9 cellular contexts compared by ENCODE assay signal in the genomic region with DNA sequence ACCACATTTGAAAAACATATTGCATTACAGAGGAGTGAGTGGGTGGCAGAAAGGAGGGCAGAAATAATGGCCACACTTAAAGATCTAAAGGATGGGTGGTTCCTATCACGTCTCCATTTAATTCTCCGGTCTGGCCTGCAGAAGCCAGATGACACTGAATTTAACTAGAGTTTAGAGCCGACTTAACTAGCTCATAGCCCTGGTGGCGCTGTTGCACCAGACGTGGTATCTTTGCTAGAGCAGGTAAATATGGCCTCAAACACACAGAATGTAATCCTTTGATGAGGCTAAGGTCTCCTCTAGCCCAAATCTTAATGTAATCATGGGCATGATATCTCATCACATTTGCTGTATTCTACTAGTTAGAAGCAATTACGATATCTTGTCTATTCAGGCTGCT. TPM values are rescaled to one million over a fixed set of nuclear protein-coding genes. Genes with fewer than 3 reads are reported as not detected.
DNase-seq lines count a peak whose midpoint lies in the region; ATAC-seq and TF ChIP-seq lines count a peak whose summit lies in the region.
"Had no signal": no experiment of that assay in that cellular context is flagged by ENCODE, and none has a peak within 500 bp of the region (broad histone marks: within the 10 kb centered on the region; RNA-seq: fewer than 3 reads in every experiment).

No MANE protein-coding gene starts in this region.

- ATAC-seq in HG03095 (IDR thresholded peaks at IDR 0.05; ENCODE audit: unreplicated experiment): no peak

- no peak overlapping the region for H3K27ac ChIP-seq in SU-DHL-6 (ENCODE audit: low read depth, low read length)
- H3K27ac ChIP-seq in neural cell (ENCODE audit: low read length): no peak overlapping the region
- H3K27ac ChIP-seq in ascending aorta: no peak overlapping the region
- H3K27ac ChIP-seq: BLaER1 had no signal

- no peaks in the 10 kb centered on the region for H3K9me3 ChIP-seq in SU-DHL-6 (ENCODE audit: insufficient read depth, low read length)
- H3K9me3 ChIP-seq in neural cell (ENCODE audit: low read length): no peaks in the 10 kb centered on the region
- no peaks in the 10 kb centered on the region for H3K9me3 ChIP-seq in ascending aorta
- H3K9me3 ChIP-seq: BLaER1 had no signal

- H3K36me3 ChIP-seq in SU-DHL-6 (ENCODE audit: low read length) (no peaks in the 10 kb centered on the region), neural cell (ENCODE audit: insufficient read depth, low read length) (no peaks in the 10 kb centered on the region), ascending aorta (no peaks in the 10 kb centered on the region)
- H3K36me3 ChIP-seq: BLaER1 had no signal

- TF ChIP-seq RAD21 in neural cell (conservative IDR thresholded peaks at IDR 0.05): peak; percentile 74

- intact Hi-C loops in ascending aorta (cut with DNase I): no loop called here

- H3F3A ChIP-seq in SU-DHL-6 (ENCODE audit: insufficient read depth): no peaks in the 10 kb centered on the region
- no peaks in the 10 kb centered on the region for H3F3A ChIP-seq in neural cell (ENCODE audit: insufficient read depth, low read length, poor library complexity, severe bottlenecking)

- TF ChIP-seq CTCF in SU-DHL-6 (IDR thresholded peaks at IDR 0.05; ENCODE audit: insufficient read depth, low read length, poor library complexity, severe bottlenecking) (peak; percentile 65), neural cell (IDR thresholded peaks at IDR 0.05; ENCODE audit: poor library complexity, severe bottlenecking) (peak; percentile 70), ascending aorta (IDR thresholded peaks at IDR 0.05) (no peak)

- no peak for TF ChIP-seq EP300 in neural cell (conservative IDR thresholded peaks at IDR 0.05; ENCODE audit: poor library complexity, severe bottlenecking)

- H3K27me3 ChIP-seq in SU-DHL-6 (ENCODE audit: low read length) (no peaks in the 10 kb centered on the region), neural cell (ENCODE audit: insufficient read depth, low read depth, low read length) (no peaks in the 10 kb centered on the region), ascending aorta (no peaks in the 10 kb centered on the region)

- H3K79me2 ChIP-seq in SU-DHL-6 (ENCODE audit: insufficient read depth, low read length): no peaks in the 10 kb centered on the region
- no peaks in the 10 kb centered on the region for H3K79me2 ChIP-seq in neural cell (replicated peaks; ENCODE audit: insufficient read depth, low read length)

- H3K9ac ChIP-seq in SU-DHL-6 (ENCODE audit: low read length) (no peak overlapping the region), neural cell (ENCODE audit: low read length) (no peak overlapping the region)
- H3K9ac ChIP-seq: BLaER1 had no signal

- no peaks in the 10 kb centered on the region for H4K20me1 ChIP-seq in SU-DHL-6 (ENCODE audit: low read depth, low read length)
- no peaks in the 10 kb centered on the region for H4K20me1 ChIP-seq in neural cell (ENCODE audit: insufficient read depth)
- H4K20me1 ChIP-seq: BLaER1 had no signal

- H3K9me2 ChIP-seq in SU-DHL-6 (replicated peaks; ENCODE audit: insufficient read depth, low read length): no peaks in the 10 kb centered on the region
- no peaks in the 10 kb centered on the region for H3K9me2 ChIP-seq in neural cell (ENCODE audit: insufficient read depth, low read length)

- no peaks in the 10 kb centered on the region for H3K4me1 ChIP-seq in ascending aorta
- H3K4me1 ChIP-seq: BLaER1 had no signal

- no peak overlapping the region for H3K4me2 ChIP-seq in SU-DHL-6 (ENCODE audit: low read depth, low read length, poor library complexity, severe bottlenecking)
- no peak overlapping the region for H3K4me2 ChIP-seq in neural cell (ENCODE audit: low read length)
- H3K4me2 ChIP-seq: BLaER1 had no signal

- DNase-seq in NCI-H1436 (lab: John Stamatoyannopoulos, UW) (peak; percentile 68), NCI-H1436 treated with DMSO at 0.1 percent for 48 hours (lab: John Stamatoyannopoulos, UW) (no peak), NAMALWA (ENCODE audit: low spot score) (peak; percentile 77), dermis blood vessel endothelial cell (peak; percentile 85), ascending aorta (ENCODE audit: low spot score in 2 of 2) (no peak)

- H3K4me3 ChIP-seq in SU-DHL-6 (ENCODE audit: insufficient read depth, low read length, poor library complexity, severe bottlenecking) (no peak overlapping the region), neural cell (ENCODE audit: low read length) (no peak overlapping the region), ascending aorta (no peak overlapping the region)
- H3K4me3 ChIP-seq: BLaER1 had no signal

- H2AFZ ChIP-seq in SU-DHL-6 (ENCODE audit: low read depth, low read length, severe bottlenecking) (no peak overlapping the region), neural cell (ENCODE audit: low read depth, low read length) (no peak overlapping the region)

TF ChIP-seq in neural cell, 6 proteins besides CTCF, POLR2A, EP300 and RAD21:
- TF ChIP-seq TAF1 (IDR thresholded peaks at IDR 0.05; ENCODE audit: low read depth): no peak
- TF ChIP-seq, protein P1, sequence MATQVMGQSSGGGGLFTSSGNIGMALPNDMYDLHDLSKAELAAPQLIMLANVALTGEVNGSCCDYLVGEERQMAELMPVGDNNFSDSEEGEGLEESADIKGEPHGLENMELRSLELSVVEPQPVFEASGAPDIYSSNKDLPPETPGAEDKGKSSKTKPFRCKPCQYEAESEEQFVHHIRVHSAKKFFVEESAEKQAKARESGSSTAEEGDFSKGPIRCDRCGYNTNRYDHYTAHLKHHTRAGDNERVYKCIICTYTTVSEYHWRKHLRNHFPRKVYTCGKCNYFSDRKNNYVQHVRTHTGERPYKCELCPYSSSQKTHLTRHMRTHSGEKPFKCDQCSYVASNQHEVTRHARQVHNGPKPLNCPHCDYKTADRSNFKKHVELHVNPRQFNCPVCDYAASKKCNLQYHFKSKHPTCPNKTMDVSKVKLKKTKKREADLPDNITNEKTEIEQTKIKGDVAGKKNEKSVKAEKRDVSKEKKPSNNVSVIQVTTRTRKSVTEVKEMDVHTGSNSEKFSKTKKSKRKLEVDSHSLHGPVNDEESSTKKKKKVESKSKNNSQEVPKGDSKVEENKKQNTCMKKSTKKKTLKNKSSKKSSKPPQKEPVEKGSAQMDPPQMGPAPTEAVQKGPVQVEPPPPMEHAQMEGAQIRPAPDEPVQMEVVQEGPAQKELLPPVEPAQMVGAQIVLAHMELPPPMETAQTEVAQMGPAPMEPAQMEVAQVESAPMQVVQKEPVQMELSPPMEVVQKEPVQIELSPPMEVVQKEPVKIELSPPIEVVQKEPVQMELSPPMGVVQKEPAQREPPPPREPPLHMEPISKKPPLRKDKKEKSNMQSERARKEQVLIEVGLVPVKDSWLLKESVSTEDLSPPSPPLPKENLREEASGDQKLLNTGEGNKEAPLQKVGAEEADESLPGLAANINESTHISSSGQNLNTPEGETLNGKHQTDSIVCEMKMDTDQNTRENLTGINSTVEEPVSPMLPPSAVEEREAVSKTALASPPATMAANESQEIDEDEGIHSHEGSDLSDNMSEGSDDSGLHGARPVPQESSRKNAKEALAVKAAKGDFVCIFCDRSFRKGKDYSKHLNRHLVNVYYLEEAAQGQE (IDR thresholded peaks at IDR 0.05; ENCODE audit: borderline replicate concordance): no peak
- no peak for TF ChIP-seq POLR2AphosphoS5 (IDR thresholded peaks at IDR 0.05)
- no peak for TF ChIP-seq MXI1 (conservative IDR thresholded peaks at IDR 0.05; ENCODE audit: poor library complexity, severe bottlenecking)
- no peak for TF ChIP-seq EZH2 (IDR thresholded peaks at IDR 0.05; ENCODE audit: borderline replicate concordance, insufficient read depth, low read length, poor library complexity, severe bottlenecking)
- peak; percentile 76 for TF ChIP-seq SMC3 (conservative IDR thresholded peaks at IDR 0.05; ENCODE audit: poor library complexity)
TF ChIP-seq in neural cell: peak in this region for 1.

RNA-seq across cellular contexts. Expression of a gene that starts 51.5 kb away (rescaled TPM):
- total RNA-seq in dermis blood vessel endothelial cell (0.17 and 0.74 TPM in 2 replicates), ascending aorta (not detected)
- polyA plus RNA-seq in neural cell: 2.1 and 2.2 TPM in 2 replicates
- not detected in 2 replicates for polyA minus RNA-seq in neural cell

Comparison
In these comparisons a context has a peak if more than half of its experiments do, and no peak if none do; other contexts are left out.
1. DNase-seq: peak in NCI-H1436 (single experiment), NAMALWA (single experiment) and dermis blood vessel endothelial cell (single experiment); none in NCI-H1436 treated with DMSO at 0.1 percent for 48 hours (single experiment) and ascending aorta (0 of 2).
2. CTCF ChIP-seq: peak in SU-DHL-6 (single experiment) and neural cell (single experiment); none in ascending aorta (0 of 3).